In genomic region chr14:72688990-72689677, GRCh38 we compare ENCODE assay signal across 22 cellular contexts.
"Had no signal": no experiment of that assay in that cellular context is flagged by ENCODE, and none has a peak within 500 bp of the region (broad histone marks: within the 10 kb centered on the region; RNA-seq: fewer than 3 reads in every experiment).

No MANE protein-coding gene starts in this region.

- H3K27ac ChIP-seq: esophagus squamous epithelium, gastrocnemius medialis, lower lobe of right lung, thoracic aorta, vagina had no signal

- H3K9me3 ChIP-seq: esophagus squamous epithelium, gastrocnemius medialis, lower lobe of right lung, mucosa of descending colon, thoracic aorta, vagina had no signal

- DNase-seq: activated CD4-positive, alpha-beta T cell treated with anti-CD3 and anti-CD28 coated beads for 1 hour; activated CD4-positive, alpha-beta T cell treated with anti-CD3 and anti-CD28 coated beads, Interleukin-2, amount 50 U/mL, for 4 hours; activated effector memory CD4-positive, alpha-beta T cell treated with Interleukin-2 at 50 U/mL for 16 hours; activated naive CD4-positive, alpha-beta T cell treated with anti-CD3 and anti-CD28 coated beads for 36 hours; activated naive CD8-positive, alpha-beta T cell treated with anti-CD3 and anti-CD28 coated beads, Interleukin-2, amount 10 ng/mL, durations not matched to agents 7 days and 5 days; activated T-cell treated with anti-CD3 and anti-CD28 coated beads, Interleukin-2, amount 50 U/mL, for 48 hours; amniotic stem cell; cerebellar nuclear complex; cortex of kidney; endodermal cell; esophagus squamous epithelium; gastrocnemius medialis; head of caudate nucleus; islet precursor cell; left cardiac atrium; lower lobe of right lung; mesendoderm; mucosa of descending colon; stimulated activated CD4-positive, alpha-beta T cell treated with anti-CD3 and anti-CD28 coated beads, Interleukin-4, amount 100 ng/mL, for 24 hours; stimulated activated naive CD4-positive, alpha-beta T cell treated with Interleukin-2 at 50 U/mL for 16 hours had no signal

- H3K4me3 ChIP-seq: esophagus squamous epithelium, gastrocnemius medialis, lower lobe of right lung, mucosa of descending colon, thoracic aorta, vagina had no signal

- H3K27me3 ChIP-seq: esophagus squamous epithelium, gastrocnemius medialis, vagina had no signal

- ATAC-seq: gastrocnemius medialis, lower lobe of right lung, mucosa of descending colon had no signal

- H3K36me3 ChIP-seq: esophagus squamous epithelium, lower lobe of right lung, vagina had no signal
